23 cellular contexts compared by ENCODE assay signal in genomic region chr4:17272154-17272553, GRCh38.
DNase-seq lines count a peak whose midpoint lies in the region; ATAC-seq and TF ChIP-seq lines count a peak whose summit lies in the region.
"Had no signal": no experiment of that assay in that cellular context is flagged by ENCODE, and none has a peak within 500 bp of the region (broad histone marks: within the 10 kb centered on the region; RNA-seq: fewer than 3 reads in every experiment).

No MANE protein-coding gene starts in this region.

- peak; percentile 18 for ATAC-seq in Right ventricle myocardium superior (ENCODE audit: poor library complexity)
- ATAC-seq: Right ventricle myocardium inferior had no signal

- intact Hi-C loops in Right ventricle myocardium superior (cut with DNase I) = no loop called here
- intact Hi-C loops in left ventricle myocardium inferior (cut with micrococcal nuclease) = no loop called here

- no peaks in the 10 kb centered on the region for H3K9me3 ChIP-seq in left ventricle myocardium inferior (replicated peaks)
- H3K9me3 ChIP-seq: BE2C had no signal

- no peak overlapping the region for H3K4me3 ChIP-seq in left ventricle myocardium inferior
- no peak overlapping the region for H3K4me3 ChIP-seq in brain microvascular endothelial cell (ENCODE audit: low read depth, low read length)
- H3K4me3 ChIP-seq: PC-9 had no signal

- H3K27me3 ChIP-seq in left ventricle myocardium inferior (ENCODE audit: low read depth) (no peaks in the 10 kb centered on the region), brain microvascular endothelial cell (replicated peaks) (no peaks in the 10 kb centered on the region)
- H3K27me3 ChIP-seq: BE2C had no signal

- TF ChIP-seq CTCF in left ventricle myocardium inferior (IDR thresholded peaks at IDR 0.05; ENCODE audit: borderline replicate concordance) = no peak
- no peak for TF ChIP-seq CTCF in brain microvascular endothelial cell (IDR thresholded peaks at IDR 0.05; ENCODE audit: low read depth, low read length, missing control alignments)

- H3K36me3 ChIP-seq in left ventricle myocardium inferior (no peaks in the 10 kb centered on the region), brain microvascular endothelial cell (replicated peaks) (no peaks in the 10 kb centered on the region)
- H3K36me3 ChIP-seq: BE2C had no signal

- no peak for DNase-seq in Right ventricle myocardium superior
- DNase-seq in left ventricle myocardium inferior = no peak
- DNase-seq in brain microvascular endothelial cell = peak; percentile 31
- DNase-seq in iPS-NIHi7 (ENCODE audit: extremely low spot score) = peak; percentile 26
- no peak for DNase-seq in central memory CD4-positive, alpha-beta T cell
- no peak for DNase-seq in C1 segment of cervical spinal cord (lab: John Stamatoyannopoulos, UW)
- no peak for DNase-seq in SIG-M5 (lab: John Stamatoyannopoulos, UW)
- DNase-seq: 8988T; ACHN; BE2C; Calu3; DMS79 treated with DMSO at 0.1 percent for 48 hours; H9; NCI-H1048; NCI-H1417; NCI-H1694; NCI-H2029 treated with DMSO at 0.1 percent for 48 hours; NCI-H446 treated with DMSO at 0.1 percent for 48 hours; NCI-H82; NK-92 treated with Interleukin-12 subunit alpha and Interleukin-12 subunit beta, amount 100 ng/mL, for 24 hours; PC-9 had no signal

- peaks cover 4% of the 10 kb centered on the region for H3K4me1 ChIP-seq in left ventricle myocardium inferior

- no peak overlapping the region for H3K27ac ChIP-seq in left ventricle myocardium inferior (replicated peaks)
- no peak overlapping the region for H3K27ac ChIP-seq in brain microvascular endothelial cell
- H3K27ac ChIP-seq: KMS-11, PC-9 had no signal

- in situ Hi-C loops in brain microvascular endothelial cell (cut with HindIII; ENCODE audit: low pct_ligation_motif_present, low sequenced_read_pairs) = no loop called here

Comparison
In these comparisons a context has a peak if more than half of its experiments do, and no peak if none do; other contexts are left out.
1. DNase-seq: peak in brain microvascular endothelial cell (single experiment) and iPS-NIHi7 (single experiment); none in Right ventricle myocardium superior (single experiment), left ventricle myocardium inferior (single experiment), central memory CD4-positive, alpha-beta T cell (single experiment), C1 segment of cervical spinal cord (0 of 14) and SIG-M5 (single experiment).